18 cellular contexts compared by ENCODE assay signal in the genomic region with DNA sequence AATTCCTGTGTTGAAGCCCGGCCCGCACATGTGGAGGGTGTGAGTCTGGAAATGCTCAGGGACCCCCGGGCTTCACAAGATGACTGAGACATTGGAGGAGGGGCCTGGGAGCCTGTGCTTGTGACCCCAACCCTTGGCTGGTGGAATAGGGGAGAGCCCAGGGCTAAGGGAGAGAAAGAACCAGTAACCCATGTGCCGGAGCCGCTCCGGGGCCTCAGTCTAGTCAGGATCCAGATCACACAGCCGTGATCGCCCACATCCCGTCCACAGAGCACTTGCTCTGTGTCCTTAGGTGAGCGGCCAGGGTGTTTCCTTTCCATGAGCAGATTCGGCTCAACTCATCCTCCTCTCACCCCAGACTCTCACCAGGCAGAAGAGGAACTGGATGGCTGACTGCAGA.
"Had no signal": no experiment of that assay in that cellular context is flagged by ENCODE, and none has a peak within 500 bp of the region (broad histone marks: within the 10 kb centered on the region; RNA-seq: fewer than 3 reads in every experiment).

No MANE protein-coding gene starts in this region.

- H3K27me3 Mint-ChIP-seq: stimulated activated memory B cell treated with anti-CD40 and anti-IgM and Interleukin-4, amounts not matched to agents 10 μg/mL and 1 μg/mL and 100 μg/mL, for 72 hours had no signal

- H3K27ac Mint-ChIP-seq: endodermal cell; natural killer cell; stimulated activated memory B cell treated with anti-CD40 and anti-IgM and Interleukin-4, amounts not matched to agents 10 μg/mL and 1 μg/mL and 100 μg/mL, for 72 hours; stimulated activated naive CD8-positive, alpha-beta T cell treated with anti-CD3 and anti-CD28 coated beads, Interleukin-15, Interleukin-2, amounts not matched to agents 100 ng/mL and 50 ng/mL, for 24 hours had no signal

- H3K9me3 Mint-ChIP-seq: endodermal cell; natural killer cell; neural crest cell; stimulated activated memory B cell treated with anti-CD40 and anti-IgM and Interleukin-4, amounts not matched to agents 10 μg/mL and 1 μg/mL and 100 μg/mL, for 72 hours; stimulated activated naive CD8-positive, alpha-beta T cell treated with anti-CD3 and anti-CD28 coated beads, Interleukin-15, Interleukin-2, amounts not matched to agents 100 ng/mL and 50 ng/mL, for 24 hours had no signal

- DNase-seq: dermis blood vessel endothelial cell; effector CD4-positive, alpha-beta T cell; endodermal cell; erythroblast; foreskin melanocyte; kidney glomerular epithelial cell; natural killer cell; nucleus accumbens; psoas muscle; retina; right lobe of liver; stimulated activated CD4-positive, alpha-beta T cell treated with anti-CD3 and anti-CD28 coated beads, Interleukin-4, amount 100 ng/mL, for 1 hour; tibial artery; upper lobe of left lung had no signal

- H3K36me3 Mint-ChIP-seq: natural killer cell; stimulated activated memory B cell treated with anti-CD40 and anti-IgM and Interleukin-4, amounts not matched to agents 10 μg/mL and 1 μg/mL and 100 μg/mL, for 72 hours had no signal

- H3K4me3 Mint-ChIP-seq: endodermal cell; natural killer cell; neural crest cell; stimulated activated memory B cell treated with anti-CD40 and anti-IgM and Interleukin-4, amounts not matched to agents 10 μg/mL and 1 μg/mL and 100 μg/mL, for 72 hours; stimulated activated naive CD8-positive, alpha-beta T cell treated with anti-CD3 and anti-CD28 coated beads, Interleukin-15, Interleukin-2, amounts not matched to agents 100 ng/mL and 50 ng/mL, for 24 hours had no signal

- H3K4me1 Mint-ChIP-seq: endodermal cell, neural crest cell had no signal

- ATAC-seq: natural killer cell; psoas muscle; right lobe of liver; stimulated activated memory B cell treated with anti-CD40 and anti-IgM and Interleukin-4, amounts not matched to agents 10 μg/mL and 1 μg/mL and 100 μg/mL, for 72 hours had no signal

- H3K9me3 ChIP-seq: pancreas, psoas muscle, right lobe of liver, tibial artery, upper lobe of left lung had no signal
